1 cellular context compared by ENCODE assay signal in the genomic region with DNA sequence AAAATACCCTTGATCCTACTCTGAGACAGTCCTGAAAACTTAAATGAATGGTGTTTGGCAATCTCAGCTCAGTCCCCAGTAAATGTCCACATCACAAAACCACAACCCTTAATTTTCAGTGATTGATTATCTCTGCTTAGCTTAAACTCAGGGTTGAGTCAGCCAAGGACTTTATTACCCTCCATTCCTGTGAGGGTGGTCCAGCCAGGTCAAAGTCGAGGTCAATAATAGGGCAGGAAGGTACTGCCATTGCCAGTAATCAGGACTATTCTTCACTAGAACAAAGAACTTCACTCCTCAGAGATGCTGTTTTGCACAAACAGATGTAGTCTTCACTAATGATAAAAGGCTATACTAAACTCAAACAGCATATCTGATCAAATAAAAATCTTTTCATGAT.
TF ChIP-seq lines count a peak whose summit lies in the region.

No MANE protein-coding gene starts in this region.

TF ChIP-seq in GM23338, 12 proteins besides CTCF, POLR2A, EP300 and RAD21 (continued from another document):
- TF ChIP-seq ZNF462 (CRISPR knock-in tag; IDR thresholded peaks at IDR 0.05): 0 out of 2 replicates have a peak, but pooled peaks have one; percentile 14
